In the genomic region with DNA sequence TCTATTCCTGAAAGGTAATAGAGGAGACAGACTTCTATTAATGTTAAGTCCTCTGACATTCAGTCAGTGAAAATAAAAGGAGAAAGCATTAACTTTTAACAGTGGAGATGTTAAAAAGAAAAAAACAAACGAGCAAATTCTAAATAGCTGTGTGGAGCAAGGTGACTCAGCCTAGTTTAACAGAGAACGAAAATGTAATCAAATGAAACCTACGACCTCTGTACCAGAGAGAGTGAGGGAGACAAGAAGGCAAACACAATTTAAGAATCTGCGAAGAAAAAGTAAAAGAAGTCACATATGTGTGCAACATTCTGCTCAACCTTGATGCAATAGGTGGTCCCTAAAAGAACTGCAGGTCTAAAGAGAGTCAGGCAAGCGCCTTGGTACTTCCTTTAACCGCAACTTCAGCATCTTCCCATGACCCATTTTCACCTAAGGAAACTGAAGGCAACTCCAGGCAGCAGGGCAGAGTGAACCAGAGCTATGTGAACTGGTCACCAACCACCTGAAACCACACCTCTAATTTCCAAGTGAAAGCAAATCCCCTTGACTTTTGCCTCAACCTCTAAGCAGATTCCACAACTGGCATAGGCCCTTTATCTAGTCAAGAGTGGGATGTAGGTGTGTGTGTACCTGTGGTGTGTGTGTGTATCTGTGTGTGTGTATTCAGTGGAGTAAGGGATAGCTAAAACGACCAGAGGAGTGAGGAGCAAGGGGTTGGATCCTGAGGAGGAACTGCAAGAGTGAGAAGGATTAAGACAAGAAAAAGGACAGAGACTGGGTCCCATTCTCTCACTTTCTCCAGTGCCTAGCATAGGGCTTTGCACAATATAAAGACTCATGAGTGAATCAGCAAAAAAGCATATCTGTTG, we compare ENCODE assay signal across 15 cellular contexts. TPM values are rescaled to one million over a fixed set of nuclear protein-coding genes. Genes with fewer than 3 reads are reported as not detected.
A peak's percentile ranks its signal among the peaks of the same experiment; 100 is the strongest.
DNase-seq lines count a peak whose midpoint lies in the region; ATAC-seq, FAIRE-seq and TF ChIP-seq lines count a peak whose summit lies in the region.
"Had no signal": no experiment of that assay in that cellular context is flagged by ENCODE, and none has a peak within 500 bp of the region (broad histone marks: within the 10 kb centered on the region; RNA-seq: fewer than 3 reads in every experiment).

No MANE protein-coding gene starts in this region.

- no peaks in the 10 kb centered on the region for H3K79me2 ChIP-seq in MM.1S (ENCODE audit: low read length)

- H3K27ac Mint-ChIP-seq in CD4-positive, alpha-beta memory T cell: no peak overlapping the region
- H3K27ac Mint-ChIP-seq: naive thymus-derived CD4-positive, alpha-beta T cell had no signal

- no peaks in the 10 kb centered on the region for H3K9me2 ChIP-seq in MM.1S (replicated peaks; ENCODE audit: insufficient read depth, low read length)

- no peak for TF ChIP-seq CTCF in body of pancreas (IDR thresholded peaks at IDR 0.05)
- TF ChIP-seq CTCF in kidney (IDR thresholded peaks at IDR 0.05; ENCODE audit: borderline replicate concordance, extremely low read depth, insufficient read depth): no peak
- TF ChIP-seq CTCF in tibial nerve (IDR thresholded peaks at IDR 0.05): no peak
- TF ChIP-seq CTCF in MM.1S (IDR thresholded peaks at IDR 0.05; ENCODE audit: low read length): no peak

- H3K9ac ChIP-seq in kidney (ENCODE audit: low read length in 2 of 2) (no peak overlapping the region), MM.1S (ENCODE audit: low read length) (no peak overlapping the region)

- no peaks in the 10 kb centered on the region for H3K27me3 Mint-ChIP-seq in CD4-positive, alpha-beta memory T cell
- H3K27me3 Mint-ChIP-seq: naive thymus-derived CD4-positive, alpha-beta T cell had no signal

- H3K9me3 Mint-ChIP-seq in CD4-positive, alpha-beta memory T cell: peaks cover 0 to 8% (median under 1%) of the 10 kb centered on the region in 8 donors

- H3K4me3 ChIP-seq in body of pancreas (no peak overlapping the region), kidney (ENCODE audit: low read length in 2 of 2) (no peak overlapping the region), tibial nerve (no peak overlapping the region), MM.1S (ENCODE audit: low read length) (no peak overlapping the region)
- H3K4me3 ChIP-seq in CD4-positive, alpha-beta memory T cell (ENCODE audit: low read length in 2 of 2): no peak overlapping the region

- H3K36me3 ChIP-seq in body of pancreas (replicated peaks in 1 of 2; ENCODE audit: insufficient read depth in 1 of 2, low read depth in 2 of 2): no peaks in the 10 kb centered on the region
- H3K36me3 ChIP-seq in kidney (ENCODE audit: control insufficient read depth in 1 of 2, insufficient read depth in 2 of 2, low read length in 2 of 2): no peaks in the 10 kb centered on the region
- H3K36me3 ChIP-seq in tibial nerve: no peaks in the 10 kb centered on the region
- H3K36me3 ChIP-seq in MM.1S (replicated peaks; ENCODE audit: insufficient read depth, low read length): no peaks in the 10 kb centered on the region
- H3K36me3 ChIP-seq in CD4-positive, alpha-beta memory T cell (ENCODE audit: insufficient read depth, low read length): no peaks in the 10 kb centered on the region

- intact Hi-C loops in body of pancreas (cut with DNase I) (no loop called here), kidney (cut with DNase I) (no loop called here)
- intact Hi-C loops in CD4-positive, alpha-beta memory T cell (cut with micrococcal nuclease): no loop called here

- no peaks in the 10 kb centered on the region for H3K36me3 Mint-ChIP-seq in CD4-positive, alpha-beta memory T cell
- H3K36me3 Mint-ChIP-seq: naive thymus-derived CD4-positive, alpha-beta T cell had no signal

- DNase-seq in M059J (ENCODE audit: low read depth) (peak; percentile 59), body of pancreas (no peak), kidney (no peak), tibial nerve (ENCODE audit: low spot score in 2 of 2) (no peak), MM.1S (no peak), GM12892 (ENCODE audit: insufficient read length) (no peak)
- DNase-seq in CD4-positive, alpha-beta memory T cell: no peak
- DNase-seq: activated CD4-positive, CD25-positive, alpha-beta regulatory T cell; activated T-cell treated with anti-CD3 and anti-CD28 coated beads for 4 hours; COR-L47; foreskin melanocyte; left colon; naive thymus-derived CD4-positive, alpha-beta T cell; NCI-H2171 treated with DMSO at 0.1 percent for 48 hours; stimulated activated naive CD4-positive, alpha-beta T cell treated with Interleukin-2 at 50 U/mL for 16 hours had no signal

- H2AFZ ChIP-seq in MM.1S (ENCODE audit: low read length): no peak overlapping the region

- no peaks in the 10 kb centered on the region for H3F3A ChIP-seq in MM.1S (ENCODE audit: insufficient read depth, low read length)

- no peak overlapping the region for H3K4me2 ChIP-seq in MM.1S (ENCODE audit: low read depth, low read length)

- H3K9me3 ChIP-seq in body of pancreas (no peaks in the 10 kb centered on the region), kidney (ENCODE audit: control insufficient read depth in 1 of 2, low read length in 2 of 2) (no peaks in the 10 kb centered on the region), tibial nerve (no peaks in the 10 kb centered on the region), MM.1S (replicated peaks; ENCODE audit: insufficient read depth, low read length) (no peaks in the 10 kb centered on the region)
- no peaks in the 10 kb centered on the region for H3K9me3 ChIP-seq in CD4-positive, alpha-beta memory T cell (ENCODE audit: control insufficient read depth in 1 of 2, low read length in 2 of 2)

- FAIRE-seq in kidney (lab: Jason Lieb, UNC) (no peak), GM12892 (lab: Jason Lieb, UNC) (no peak)

- WGBS in body of pancreas, 2 donors: 57 to 60% methylated on average over 7 of the region's 7 CpGs
- 68 to 70% methylated on average over 7 of the region's 7 CpGs for WGBS in tibial nerve, 2 donors

- H4K20me1 ChIP-seq in MM.1S (ENCODE audit: insufficient read depth, low read length): no peaks in the 10 kb centered on the region

- CTCF ChIA-PET in CD4-positive, alpha-beta memory T cell (lab: Charles Lee; ENCODE audit: partially characterized antibody): no interaction called here

- H3K27ac ChIP-seq in body of pancreas (no peak overlapping the region), kidney (ENCODE audit: low read depth in 2 of 2, low read length in 2 of 2) (peak overlapping the region; percentile 19 to 59), tibial nerve (peak overlapping the region in 3 of 4 donors; percentile 5 to 77 (median 69)), MM.1S (ENCODE audit: low read length) (no peak overlapping the region)
- H3K27ac ChIP-seq in CD4-positive, alpha-beta memory T cell (ENCODE audit: low read depth, low read length): no peak overlapping the region

- H3K27me3 ChIP-seq in body of pancreas (no peaks in the 10 kb centered on the region), tibial nerve (no peaks in the 10 kb centered on the region), MM.1S (replicated peaks; ENCODE audit: insufficient read depth, low read length) (no peaks in the 10 kb centered on the region)
- no peaks in the 10 kb centered on the region for H3K27me3 ChIP-seq in CD4-positive, alpha-beta memory T cell (ENCODE audit: insufficient read depth, low read length)

- TF ChIP-seq POLR2A in body of pancreas (IDR thresholded peaks at IDR 0.05) (no peak), tibial nerve (IDR thresholded peaks at IDR 0.05) (no peak), GM12892 (IDR thresholded peaks at IDR 0.05; ENCODE audit: low read depth, low read length) (no peak)

- no peak for TF ChIP-seq EP300 in tibial nerve (IDR thresholded peaks at IDR 0.05)

- no peaks in the 10 kb centered on the region for H3K4me1 Mint-ChIP-seq in CD4-positive, alpha-beta memory T cell
- H3K4me1 Mint-ChIP-seq: naive thymus-derived CD4-positive, alpha-beta T cell had no signal

- H3K4me3 Mint-ChIP-seq in CD4-positive, alpha-beta memory T cell: no peak overlapping the region
- H3K4me3 Mint-ChIP-seq: naive thymus-derived CD4-positive, alpha-beta T cell had no signal

- no peaks in the 10 kb centered on the region for H3K4me1 ChIP-seq in body of pancreas
- peaks cover 3 to 13% of the 10 kb centered on the region in 2 donors for H3K4me1 ChIP-seq in kidney (ENCODE audit: control insufficient read depth in 1 of 2, insufficient read depth in 1 of 2, low read depth in 1 of 2, low read length in 2 of 2)
- peaks cover 0 to 48% (median 11%) of the 10 kb centered on the region in 4 donors for H3K4me1 ChIP-seq in tibial nerve
- H3K4me1 ChIP-seq in MM.1S (ENCODE audit: low read length): no peaks in the 10 kb centered on the region
- no peaks in the 10 kb centered on the region for H3K4me1 ChIP-seq in CD4-positive, alpha-beta memory T cell (ENCODE audit: insufficient read depth, low read length)

- peak; percentile 27 for ATAC-seq in body of pancreas
- ATAC-seq: left colon; naive thymus-derived CD4-positive, alpha-beta T cell had no signal

- POLR2A ChIA-PET in CD4-positive, alpha-beta memory T cell (lab: Charles Lee; ENCODE audit: partially characterized antibody): no interaction called here

RNA-seq across cellular contexts. Expression of a gene that starts 43.0 kb away (rescaled TPM):
- 1.5 and 3.4 TPM in 2 replicates for total RNA-seq in M059J (2014; rRNA removed; shearing (Covaris generic))
- total RNA-seq in body of pancreas: 1 to 10 TPM; 3.4 to 4.0 TPM
- 8.0 TPM for total RNA-seq in kidney
- 1.1 TPM for polyA plus RNA-seq in kidney (ENCODE audit: insufficient read depth, low read depth, low replicate concordance)
- 10 to 100 TPM; 12.3 to 17.7 (median 14.2) TPM for total RNA-seq in tibial nerve
- total RNA-seq in CD4-positive, alpha-beta memory T cell: not detected
- polyA plus RNA-seq in CD4-positive, alpha-beta memory T cell: not detected
- polyA plus RNA-seq in GM12892 (2012; ENCODE audit: missing spikeins): not detected
- polyA plus RNA-seq: naive thymus-derived CD4-positive, alpha-beta T cell had no signal

Comparison
In these comparisons a context has a peak if more than half of its experiments do, and no peak if none do; other contexts are left out.
1. H3K27ac ChIP-seq: peak in kidney (2 of 2) and tibial nerve (3 of 4); none in body of pancreas (0 of 4), MM.1S (single experiment) and CD4-positive, alpha-beta memory T cell (single experiment).